Comparison of ENCODE assay signal across 25 cellular contexts in the genomic region with DNA sequence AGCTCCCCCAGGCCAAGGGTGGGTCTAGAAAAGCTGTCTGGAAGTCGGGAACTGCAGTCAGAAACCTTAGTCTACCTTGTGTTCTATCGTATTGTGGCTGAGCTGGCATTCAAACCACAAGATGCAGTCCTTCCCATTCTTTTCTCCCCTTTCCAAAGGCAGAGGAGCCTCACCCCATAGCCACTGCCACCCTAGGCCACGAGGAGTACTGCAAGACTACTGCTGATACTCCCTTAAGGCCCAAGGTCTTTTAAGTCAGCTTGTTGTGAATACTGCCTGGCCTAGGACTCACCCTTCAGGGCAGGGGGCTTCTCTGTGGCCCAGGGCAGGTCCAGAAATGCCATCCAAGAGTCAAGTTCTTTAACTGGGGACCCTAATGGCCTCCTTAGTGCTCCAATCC.
DNase-seq lines count a peak whose midpoint lies in the region; ATAC-seq, FAIRE-seq and TF ChIP-seq lines count a peak whose summit lies in the region.
"Had no signal": no experiment of that assay in that cellular context is flagged by ENCODE, and none has a peak within 500 bp of the region (broad histone marks: within the 10 kb centered on the region; RNA-seq: fewer than 3 reads in every experiment).

No MANE protein-coding gene starts in this region.

- FAIRE-seq in H1 (lab: Jason Lieb, UNC), result peak; percentile 63
- FAIRE-seq: G401.6 had no signal

- H3K36me3 ChIP-seq in H1 (ENCODE audit: control insufficient read depth in 2 of 4, insufficient read depth in 4 of 4, low read length in 3 of 4) (no peaks in the 10 kb centered on the region), neural progenitor cell (no peaks in the 10 kb centered on the region)
- H3K36me3 ChIP-seq: BE2C, MG63 had no signal

- H3K4me3 ChIP-seq in NB4 (ENCODE audit: low read depth, low read length), result no peak overlapping the region
- H3K4me3 ChIP-seq in H1 (ENCODE audit: extremely low read depth in 1 of 4, insufficient read depth in 2 of 4, low read depth in 3 of 4, low read length in 4 of 4), result no peak overlapping the region
- H3K4me3 ChIP-seq in neural progenitor cell, result no peak overlapping the region
- H3K4me3 ChIP-seq: GM23248, MG63, SK-N-MC had no signal

- DNase-seq in DMS53 (lab: John Stamatoyannopoulos, UW) (peak; percentile 50), DMS53 treated with DMSO at 0.1 percent for 48 hours (lab: John Stamatoyannopoulos, UW; ENCODE audit: unreplicated experiment) (no peak), NB4 (ENCODE audit: low read depth) (no peak), H1 (ENCODE audit: low read depth in 1 of 2, low spot score in 2 of 2) (peak in 1 of 2 experiments; percentile 50), neural progenitor cell (ENCODE audit: low spot score) (peak; percentile 12), putamen (ENCODE audit: low spot score) (no peak), occipital lobe (lab: John Stamatoyannopoulos, UW) (no peak)
- DNase-seq: BE2C; CD4-positive, alpha-beta memory T cell; DMS79; GM23248; Karpas-422; MG63; NCI-H1092 treated with DMSO at 0.1 percent for 48 hours; NCI-H146; NCI-H2029 treated with DMSO at 0.1 percent for 48 hours; NCI-H2171; NCI-H446 treated with DMSO at 0.1 percent for 48 hours; NCI-H748 treated with DMSO at 0.1 percent for 48 hours; NK-92 treated with Interleukin-12 subunit alpha and Interleukin-12 subunit beta, amount 100 ng/mL, for 24 hours; OCI-M1; Right ventricle myocardium superior had no signal

- peaks cover 0 to 5% (median under 1%) of the 10 kb centered on the region in 4 experiments; a peak in 5 of 7 replicates for H3K4me1 ChIP-seq in H1 (replicated peaks in 1 of 4; ENCODE audit: control insufficient read depth in 3 of 4, insufficient read depth in 4 of 4, low read length in 3 of 4)
- H3K4me1 ChIP-seq in neural progenitor cell, result no peaks in the 10 kb centered on the region
- H3K4me1 ChIP-seq: BE2C had no signal

- no peak overlapping the region for H3K18ac ChIP-seq in H1 (ENCODE audit: extremely low read depth, low read length)

- H3K4ac ChIP-seq in H1 (replicated peaks; ENCODE audit: insufficient read length, low read depth, low read length), result no peak overlapping the region

- WGBS in H1 (ENCODE audit: extremely low coverage in 1 of 2, insufficient coverage in 1 of 2, insufficient read length in 1 of 2, insufficient replicate concordance in 2 of 2, low coverage in 1 of 2, low lambda C conversion rate in 2 of 2, missing lambda C conversion rate in 1 of 2), 2 experiments, result 67% methylated on average over 3 of the region's 3 CpGs; no CpG with 5 or more reads in 1 of the 2 experiments

- H3F3A ChIP-seq in neural progenitor cell (ENCODE audit: low read depth), result no peaks in the 10 kb centered on the region

- H2BK12ac ChIP-seq in H1 (ENCODE audit: low read depth, low read length), result no peak overlapping the region

- H2BK15ac ChIP-seq in H1 (ENCODE audit: low read length), result no peak overlapping the region

- H4K91ac ChIP-seq in H1 (replicated peaks; ENCODE audit: insufficient read length, low read length), result no peak overlapping the region

- no peak overlapping the region for H2AK5ac ChIP-seq in H1 (ENCODE audit: low read depth, low read length)

- H2BK120ac ChIP-seq in H1 (replicated peaks; ENCODE audit: low read depth, low read length), result no peak overlapping the region

- peak; percentile 32 to 45 for TF ChIP-seq RAD21 in H1 (IDR thresholded peaks at IDR 0.05 in 1 of 2, conservative IDR thresholded peaks at IDR 0.05 in 1 of 2; ENCODE audit: low read depth in 2 of 2, low read length in 2 of 2)

- H3K79me2 ChIP-seq in H1 (ENCODE audit: control insufficient read depth in 1 of 2, insufficient read depth in 2 of 2, low read length in 2 of 2) (no peaks in the 10 kb centered on the region), neural progenitor cell (ENCODE audit: low read depth) (no peaks in the 10 kb centered on the region)

- H3K4me1 Mint-ChIP-seq in neural progenitor cell, result no peaks in the 10 kb centered on the region
- H3K4me1 Mint-ChIP-seq: CD4-positive, alpha-beta memory T cell had no signal

- H3K14ac ChIP-seq in H1 (ENCODE audit: insufficient read length), result no peak overlapping the region

- H3K27ac Mint-ChIP-seq in neural progenitor cell, result no peak overlapping the region
- H3K27ac Mint-ChIP-seq: CD4-positive, alpha-beta memory T cell had no signal

- H3K23ac ChIP-seq in H1 (ENCODE audit: insufficient read length), result no peak overlapping the region

- no peak for ATAC-seq in HG02870 (IDR thresholded peaks at IDR 0.05; ENCODE audit: unreplicated experiment)

- TF ChIP-seq POLR2A in NB4 (IDR thresholded peaks at IDR 0.05; ENCODE audit: extremely low read depth, insufficient read length), result no peak
- no peak for TF ChIP-seq POLR2A in H1 (IDR thresholded peaks at IDR 0.05; ENCODE audit: control extremely low read depth in 1 of 2, low read depth in 2 of 2, low read length in 2 of 2)

- no peak overlapping the region for H3K4me2 ChIP-seq in H1 (ENCODE audit: insufficient read depth in 1 of 2, low read depth in 2 of 2, low read length in 2 of 2)
- H3K4me2 ChIP-seq in neural progenitor cell, result no peak overlapping the region

- H2BK20ac ChIP-seq in H1 (ENCODE audit: low read length), result no peak overlapping the region

- H3K36me3 Mint-ChIP-seq in neural progenitor cell, result no peaks in the 10 kb centered on the region
- H3K36me3 Mint-ChIP-seq: CD4-positive, alpha-beta memory T cell had no signal

- POLR2A ChIA-PET in H1 (lab: Charles Lee; ENCODE audit: partially characterized antibody), result no interaction called here

- H4K5ac ChIP-seq in H1 (ENCODE audit: insufficient read length, low read depth, low read length), result no peak overlapping the region

- no peaks in the 10 kb centered on the region for H3K79me1 ChIP-seq in H1 (ENCODE audit: low read depth, low read length)

- no peaks in the 10 kb centered on the region for H4K20me1 ChIP-seq in H1 (replicated peaks in 1 of 2; ENCODE audit: control insufficient read depth in 1 of 2, insufficient read depth in 2 of 2, low read length in 2 of 2)
- H4K20me1 ChIP-seq in neural progenitor cell (ENCODE audit: low read depth), result no peaks in the 10 kb centered on the region

- no peak overlapping the region for H3K27ac ChIP-seq in H1 (ENCODE audit: low read depth, low read length)
- no peak overlapping the region for H3K27ac ChIP-seq in neural progenitor cell
- H3K27ac ChIP-seq: GM23248, SK-N-MC had no signal

- H4K8ac ChIP-seq in H1 (ENCODE audit: extremely low read depth, insufficient read depth, low read length), result no peak overlapping the region

- peaks cover 4% of the 10 kb centered on the region for H3K9me3 Mint-ChIP-seq in neural progenitor cell

- CTCF ChIA-PET in H1 (lab: Charles Lee; ENCODE audit: partially characterized antibody), result interaction anchor here (0.9 to 3.4 kb wide), 13 partner anchors 9 to 337 kb away, joined by 3 to 26 read pairs (median 3); no protein-coding TSS in a partner anchor

- H2BK5ac ChIP-seq in H1 (ENCODE audit: low read depth, low read length), result no peak overlapping the region

- TF ChIP-seq EP300 in H1 (IDR thresholded peaks at IDR 0.05; ENCODE audit: borderline replicate concordance in 1 of 2, low read depth in 2 of 2, low read length in 2 of 2), result no peak

- no peaks in the 10 kb centered on the region for H3K27me3 ChIP-seq in H1 (replicated peaks in 1 of 4; ENCODE audit: control insufficient read depth in 3 of 4, extremely low read depth in 1 of 4, insufficient read depth in 3 of 4, low read length in 3 of 4)
- no peaks in the 10 kb centered on the region for H3K27me3 ChIP-seq in neural progenitor cell
- H3K27me3 ChIP-seq: BE2C, MG63 had no signal

- no peaks in the 10 kb centered on the region for H3K23me2 ChIP-seq in H1 (ENCODE audit: low read depth, low read length)

- H3K9me3 ChIP-seq in H1 (ENCODE audit: insufficient read depth in 2 of 2, low read depth in 1 of 2, low read length in 1 of 2), result no peaks in the 10 kb centered on the region
- H3K9me3 ChIP-seq in neural progenitor cell (ENCODE audit: low read depth), result no peaks in the 10 kb centered on the region
- H3K9me3 ChIP-seq: BE2C, MG63 had no signal

- TF ChIP-seq CTCF in NB4 (IDR thresholded peaks at IDR 0.05; ENCODE audit: low read depth, low read length) (peak; percentile 17), H1 (IDR thresholded peaks at IDR 0.05; ENCODE audit: control extremely low read depth in 1 of 3, insufficient read depth in 1 of 3, low read depth in 1 of 3, low read length in 3 of 3) (peak; percentile 30 to 73 (median 41); a peak in 3 of 4 replicates), neural progenitor cell (IDR thresholded peaks at IDR 0.05) (peak; percentile 6)

- no peak overlapping the region for H3K4me3 Mint-ChIP-seq in neural progenitor cell
- H3K4me3 Mint-ChIP-seq: CD4-positive, alpha-beta memory T cell had no signal

- H3K27me3 Mint-ChIP-seq in neural progenitor cell (ENCODE audit: insufficient read depth, low read depth), result no peaks in the 10 kb centered on the region
- H3K27me3 Mint-ChIP-seq: CD4-positive, alpha-beta memory T cell had no signal

- H3K56ac ChIP-seq in H1 (replicated peaks; ENCODE audit: insufficient read length, low read depth, low read length), result no peak overlapping the region

- H2AFZ ChIP-seq in H1 (ENCODE audit: low read length) (peak overlapping the region; percentile 81; the same call in 1 of the 2 replicates), neural progenitor cell (replicated peaks) (peak overlapping the region; percentile 57)
- H2AFZ ChIP-seq: GM23248 had no signal

- no peak overlapping the region for H3K9ac ChIP-seq in H1 (replicated peaks in 1 of 4; ENCODE audit: extremely low read depth in 1 of 4, low read depth in 3 of 4, low read length in 3 of 4)
- H3K9ac ChIP-seq in neural progenitor cell, result no peak overlapping the region
- H3K9ac ChIP-seq: GM23248 had no signal

TF ChIP-seq in H1, 55 proteins besides CTCF, POLR2A, EP300 and RAD21 (continues in another document):
- TF ChIP-seq RXRA (IDR thresholded peaks at IDR 0.05; ENCODE audit: insufficient read depth, low read depth, low read length) (no peak), CBX5 (IDR thresholded peaks at IDR 0.05; ENCODE audit: low read depth, low read length) (no peak), KDM5A (IDR thresholded peaks at IDR 0.05; ENCODE audit: low read length) (no peak), SUZ12 (IDR thresholded peaks at IDR 0.05; ENCODE audit: low read length) (no peak), EZH2 (IDR thresholded peaks at IDR 0.05; ENCODE audit: low read depth, low read length, severe bottlenecking) (no peak), PHF8 (conservative IDR thresholded peaks at IDR 0.05; ENCODE audit: low read depth, low read length) (no peak), SRF (IDR thresholded peaks at IDR 0.05; ENCODE audit: low read depth, low read length) (no peak), KDM1A (IDR thresholded peaks at IDR 0.05; ENCODE audit: borderline replicate concordance, low read length) (no peak)
- TF ChIP-seq, protein P1, sequence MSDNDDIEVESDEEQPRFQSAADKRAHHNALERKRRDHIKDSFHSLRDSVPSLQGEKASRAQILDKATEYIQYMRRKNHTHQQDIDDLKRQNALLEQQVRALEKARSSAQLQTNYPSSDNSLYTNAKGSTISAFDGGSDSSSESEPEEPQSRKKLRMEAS (IDR thresholded peaks at IDR 0.05), result no peak
- TF ChIP-seq, protein P2, sequence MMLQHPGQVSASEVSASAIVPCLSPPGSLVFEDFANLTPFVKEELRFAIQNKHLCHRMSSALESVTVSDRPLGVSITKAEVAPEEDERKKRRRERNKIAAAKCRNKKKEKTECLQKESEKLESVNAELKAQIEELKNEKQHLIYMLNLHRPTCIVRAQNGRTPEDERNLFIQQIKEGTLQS (IDR thresholded peaks at IDR 0.05; ENCODE audit: insufficient read depth, low read depth, low read length), result no peak

Comparison
In these comparisons a context has a peak if more than half of its experiments do, and no peak if none do; other contexts are left out.
1. DNase-seq: peak in DMS53 (single experiment) and neural progenitor cell (single experiment); none in DMS53 treated with DMSO at 0.1 percent for 48 hours (single experiment), NB4 (single experiment), putamen (single experiment) and occipital lobe (single experiment).
2. Peak in every context shown above with its lines, with median percentiles within 50 percentile points of each other: CTCF ChIP-seq.